ENCODE assay signal across 9 cellular contexts in genomic region chr6:156809034-156809433, GRCh38. TPM values are rescaled to one million over a fixed set of nuclear protein-coding genes. Genes with fewer than 3 reads are reported as not detected.
A peak's percentile ranks its signal among the peaks of the same experiment; 100 is the strongest.
DNase-seq lines count a peak whose midpoint lies in the region; ATAC-seq and TF ChIP-seq lines count a peak whose summit lies in the region.
"Had no signal": no experiment of that assay in that cellular context is flagged by ENCODE, and none has a peak within 500 bp of the region (broad histone marks: within the 10 kb centered on the region; RNA-seq: fewer than 3 reads in every experiment).

No MANE protein-coding gene starts in this region.

- H3K27ac ChIP-seq in naive thymus-derived CD4-positive, alpha-beta T cell (ENCODE audit: low read depth, low read length), result no peak overlapping the region
- peak overlapping the region in 4 of 8 donors; percentile 15 to 43 (median 28) for H3K27ac ChIP-seq in spleen

- 39 to 45% (median 43%) methylated on average over 4 of the region's 4 CpGs for WGBS in spleen, 5 donors

- no peak for TF ChIP-seq CTCF in spleen (IDR thresholded peaks at IDR 0.05 in 8 of 11, conservative IDR thresholded peaks at IDR 0.05 in 3 of 11)

- POLR2A ChIA-PET in naive thymus-derived CD4-positive, alpha-beta T cell (lab: Charles Lee), result no interaction called here

- H3K27ac Mint-ChIP-seq in naive thymus-derived CD4-positive, alpha-beta T cell, result peak overlapping the region in 3 of 9 donors; percentile 6 to 60 (median 52)
- no peak overlapping the region for H3K27ac Mint-ChIP-seq in T-helper 2 cell treated with Interferon-gamma antibody and Interleukin-4, amounts not matched to agents 5 μg/mL and 100 μg/mL, for 36 hours

- peaks cover 3 to 10% (median 7%) of the 10 kb centered on the region in 5 donors for H3K36me3 Mint-ChIP-seq in naive thymus-derived CD4-positive, alpha-beta T cell
- H3K36me3 Mint-ChIP-seq in T-helper 2 cell treated with Interferon-gamma antibody and Interleukin-4, amounts not matched to agents 5 μg/mL and 100 μg/mL, for 36 hours (ENCODE audit: low read depth), result peaks cover 11% of the 10 kb centered on the region

- peaks cover 24% of the 10 kb centered on the region for H3K4me1 ChIP-seq in adipocyte (ENCODE audit: control insufficient read depth, insufficient read depth, low read length)
- H3K4me1 ChIP-seq in naive thymus-derived CD4-positive, alpha-beta T cell (ENCODE audit: control insufficient read depth in 2 of 2, insufficient read depth in 2 of 2, low read length in 2 of 2), result peaks cover under 1 to 30% of the 10 kb centered on the region in 2 donors
- peaks cover 26 to 96% (median 66%) of the 10 kb centered on the region in 6 donors for H3K4me1 ChIP-seq in spleen

- no peaks in the 10 kb centered on the region for H3K27me3 Mint-ChIP-seq in naive thymus-derived CD4-positive, alpha-beta T cell
- H3K27me3 Mint-ChIP-seq in T-helper 2 cell treated with Interferon-gamma antibody and Interleukin-4, amounts not matched to agents 5 μg/mL and 100 μg/mL, for 36 hours (ENCODE audit: low read depth), result no peaks in the 10 kb centered on the region

- DNase-seq in CD1c-positive myeloid dendritic cell (ENCODE audit: extremely low spot score), result peak; percentile 76
- DNase-seq in adipocyte (ENCODE audit: low read depth), result peak; percentile 41
- no peak for DNase-seq in naive thymus-derived CD4-positive, alpha-beta T cell
- no peak for DNase-seq in spleen
- DNase-seq in T-helper 2 cell treated with Interferon-gamma antibody and Interleukin-4, amounts not matched to agents 5 μg/mL and 100 μg/mL, for 36 hours (ENCODE audit: low spot score), result no peak
- no peak for DNase-seq in NCI-H1694 treated with DMSO at 0.1 percent for 48 hours (lab: John Stamatoyannopoulos, UW)

- intact Hi-C loops in naive thymus-derived CD4-positive, alpha-beta T cell (cut with micrococcal nuclease), result no loop called here
- intact Hi-C loops in spleen (cut with DNase I; ENCODE audit: low total_unique reads), result no loop called here

- H3K9ac ChIP-seq in adipocyte (ENCODE audit: low read length), result peak overlapping the region; percentile 7

- ATAC-seq in GM19397 (IDR thresholded peaks at IDR 0.05; ENCODE audit: unreplicated experiment) (peak; percentile 92), HG03354 (IDR thresholded peaks at IDR 0.05; ENCODE audit: poor library complexity, severe bottlenecking, unreplicated experiment) (peak; percentile 96)
- peak; percentile 77 for ATAC-seq in naive thymus-derived CD4-positive, alpha-beta T cell

- TF ChIP-seq POLR2A in spleen (IDR thresholded peaks at IDR 0.05), result no peak

- CTCF ChIA-PET in naive thymus-derived CD4-positive, alpha-beta T cell (lab: Charles Lee), result interaction anchor here (0.6 kb wide), 1 partner anchor 124 kb away, joined by 3 read pairs; no protein-coding TSS in a partner anchor

- peaks cover 38 to 95% (median 90%) of the 10 kb centered on the region in 7 donors for H3K4me1 Mint-ChIP-seq in naive thymus-derived CD4-positive, alpha-beta T cell
- peaks cover 37% of the 10 kb centered on the region for H3K4me1 Mint-ChIP-seq in T-helper 2 cell treated with Interferon-gamma antibody and Interleukin-4, amounts not matched to agents 5 μg/mL and 100 μg/mL, for 36 hours (ENCODE audit: low read depth)

- peak overlapping the region in 6 of 10 donors; percentile 6 to 58 (median 30) for H3K4me3 Mint-ChIP-seq in naive thymus-derived CD4-positive, alpha-beta T cell
- H3K4me3 Mint-ChIP-seq in T-helper 2 cell treated with Interferon-gamma antibody and Interleukin-4, amounts not matched to agents 5 μg/mL and 100 μg/mL, for 36 hours, result no peak overlapping the region

- H3K9me3 ChIP-seq in adipocyte (ENCODE audit: control insufficient read depth, low read length), result no peaks in the 10 kb centered on the region
- H3K9me3 ChIP-seq in naive thymus-derived CD4-positive, alpha-beta T cell (ENCODE audit: control insufficient read depth in 2 of 3, low read length in 3 of 3), result no peaks in the 10 kb centered on the region
- H3K9me3 ChIP-seq in spleen, result peaks cover 0 to 7% (median 6%) of the 10 kb centered on the region in 8 donors

- H3K27me3 ChIP-seq in adipocyte (replicated peaks; ENCODE audit: control insufficient read depth, insufficient read depth, low read length) (no peaks in the 10 kb centered on the region), spleen (replicated peaks in 1 of 7) (no peaks in the 10 kb centered on the region)
- no peaks in the 10 kb centered on the region for H3K27me3 ChIP-seq in naive thymus-derived CD4-positive, alpha-beta T cell (ENCODE audit: control insufficient read depth in 2 of 2, insufficient read depth in 2 of 2, low read length in 2 of 2)

- peaks cover 0 to 6% (median 1%) of the 10 kb centered on the region in 11 donors for H3K9me3 Mint-ChIP-seq in naive thymus-derived CD4-positive, alpha-beta T cell
- H3K9me3 Mint-ChIP-seq in T-helper 2 cell treated with Interferon-gamma antibody and Interleukin-4, amounts not matched to agents 5 μg/mL and 100 μg/mL, for 36 hours, result peaks cover 4% of the 10 kb centered on the region

- H3K4me3 ChIP-seq in adipocyte (ENCODE audit: low read length) (no peak overlapping the region), spleen (no peak overlapping the region)
- no peak overlapping the region for H3K4me3 ChIP-seq in naive thymus-derived CD4-positive, alpha-beta T cell (ENCODE audit: low read length)
- H3K4me3 ChIP-seq: skin epidermis had no signal

- H3K36me3 ChIP-seq in adipocyte (ENCODE audit: control insufficient read depth, insufficient read depth, low read length, severe bottlenecking) (no peaks in the 10 kb centered on the region), spleen (peaks cover 0 to 4% (median 0%) of the 10 kb centered on the region in 6 donors)
- no peaks in the 10 kb centered on the region for H3K36me3 ChIP-seq in naive thymus-derived CD4-positive, alpha-beta T cell (ENCODE audit: control insufficient read depth in 2 of 3, insufficient read depth in 3 of 3, low read length in 3 of 3)

RNA-seq across cellular contexts. Expression of gene ARID1B, which starts 31.9 kb away (rescaled TPM):
- total RNA-seq in naive thymus-derived CD4-positive, alpha-beta T cell, result 100 to 1,000 TPM in 4 of 5 experiments, 10 to 100 TPM in 1; 88.8 to 164 (median 141) TPM
- 10 to 100 TPM; 17.5 to 21.0 TPM for polyA plus RNA-seq in naive thymus-derived CD4-positive, alpha-beta T cell
- total RNA-seq in spleen, result 100 to 1,000 TPM; 123 to 223 (median 149) TPM
- polyA plus RNA-seq in spleen, result 10 to 100 TPM; 17.7 to 29.1 (median 18.9) TPM

Comparison
In these comparisons a context has a peak if more than half of its experiments do, and no peak if none do; other contexts are left out.
1. DNase-seq: peak in CD1c-positive myeloid dendritic cell (single experiment) and adipocyte (single experiment); none in naive thymus-derived CD4-positive, alpha-beta T cell (0 of 9), spleen (single experiment), T-helper 2 cell treated with Interferon-gamma antibody and Interleukin-4, amounts not matched to agents 5 μg/mL and 100 μg/mL, for 36 hours (single experiment) and NCI-H1694 treated with DMSO at 0.1 percent for 48 hours (single experiment).
2. Peak in every context shown above with its lines, with median percentiles within 50 percentile points of each other: ATAC-seq.